In genomic region chr13:26502826-26503225, GRCh38 we compare ENCODE assay signal across 9 cellular contexts. TPM values are rescaled to one million over a fixed set of nuclear protein-coding genes. Genes with fewer than 3 reads are reported as not detected.
DNase-seq lines count a peak whose midpoint lies in the region; ATAC-seq and TF ChIP-seq lines count a peak whose summit lies in the region.
"Had no signal": no experiment of that assay in that cellular context is flagged by ENCODE, and none has a peak within 500 bp of the region (broad histone marks: within the 10 kb centered on the region; RNA-seq: fewer than 3 reads in every experiment).

No MANE protein-coding gene starts in this region.

- POLR2A ChIA-PET in activated CD4-positive, alpha-beta T cell treated with anti-CD3 and anti-CD28 coated beads for 36 hours (lab: Charles Lee), result interaction anchor here (0.7 to 1.0 kb wide), 2 partner anchors 29 to 317 kb away, joined by 4 to 5 read pairs; no protein-coding TSS in a partner anchor

- H3K27ac ChIP-seq in right atrium auricular region, result peak overlapping the region in 1 of 2 donors; percentile 48
- H3K27ac ChIP-seq: C4-2B had no signal

- H3K27ac Mint-ChIP-seq in activated CD4-positive, alpha-beta T cell treated with anti-CD3 and anti-CD28 coated beads for 36 hours, result no peak overlapping the region

- no peak overlapping the region for H3K4me3 Mint-ChIP-seq in activated CD4-positive, alpha-beta T cell treated with anti-CD3 and anti-CD28 coated beads for 36 hours

- no peaks in the 10 kb centered on the region for H3K27me3 ChIP-seq in right atrium auricular region

- CTCF ChIA-PET in activated CD4-positive, alpha-beta T cell treated with anti-CD3 and anti-CD28 coated beads for 36 hours (lab: Charles Lee), result interaction anchor here (0.7 to 3.5 kb wide), 5 partner anchors 46 to 317 kb away, joined by 3 to 21 read pairs (median 4); partner anchors contain the start of gene RNF6

- peak; percentile 99 for ATAC-seq in activated CD4-positive, alpha-beta T cell treated with anti-CD3 and anti-CD28 coated beads for 36 hours
- ATAC-seq in stimulated activated naive CD8-positive, alpha-beta T cell treated with anti-CD3 and anti-CD28 coated beads, Interleukin-15, Interleukin-2, amounts not matched to agents 100 U/mL and 50 U/mL, for 24 hours, result peak; percentile 87

- peaks cover 22% of the 10 kb centered on the region for H3K4me1 Mint-ChIP-seq in activated CD4-positive, alpha-beta T cell treated with anti-CD3 and anti-CD28 coated beads for 36 hours

- no peaks in the 10 kb centered on the region for H3K4me1 ChIP-seq in right atrium auricular region

- peak; percentile 74 for DNase-seq in activated CD4-positive, alpha-beta T cell treated with anti-CD3 and anti-CD28 coated beads for 36 hours
- DNase-seq in activated CD4-positive, alpha-beta T cell treated with anti-CD3 and anti-CD28 coated beads for 1 hour, result no peak
- DNase-seq in activated T-cell treated with anti-CD3 and anti-CD28 coated beads, Interleukin-2, amount 50 U/mL, for 48 hours, result peak; percentile 36 to 43
- peak; percentile 77 for DNase-seq in right atrium auricular region (ENCODE audit: low spot score)
- peak; percentile 29 for DNase-seq in stimulated activated naive CD8-positive, alpha-beta T cell treated with anti-CD3 and anti-CD28 coated beads, Interleukin-15, Interleukin-2, amounts not matched to agents 100 U/mL and 50 U/mL, for 24 hours
- no peak for DNase-seq in CD1c-positive myeloid dendritic cell (ENCODE audit: extremely low spot score)
- no peak for DNase-seq in mucosa of gallbladder (ENCODE audit: low spot score)
- no peak for DNase-seq in NCI-H2227 (lab: John Stamatoyannopoulos, UW; ENCODE audit: unreplicated experiment)

- TF ChIP-seq CTCF in right atrium auricular region (IDR thresholded peaks at IDR 0.05), result peak in 1 of 2 donors; percentile 17

- H3K9me3 ChIP-seq in right atrium auricular region, result no peaks in the 10 kb centered on the region

- H3K27me3 Mint-ChIP-seq in activated CD4-positive, alpha-beta T cell treated with anti-CD3 and anti-CD28 coated beads for 36 hours, result no peaks in the 10 kb centered on the region

- H3K36me3 Mint-ChIP-seq in activated CD4-positive, alpha-beta T cell treated with anti-CD3 and anti-CD28 coated beads for 36 hours (ENCODE audit: low read depth), result no peaks in the 10 kb centered on the region

- H3K36me3 ChIP-seq in right atrium auricular region, result no peaks in the 10 kb centered on the region

- intact Hi-C loops in activated CD4-positive, alpha-beta T cell treated with anti-CD3 and anti-CD28 coated beads for 36 hours (cut with DNase I, micrococcal nuclease), result no loop called here

- no peaks in the 10 kb centered on the region for H3K9me3 Mint-ChIP-seq in activated CD4-positive, alpha-beta T cell treated with anti-CD3 and anti-CD28 coated beads for 36 hours (ENCODE audit: low read depth)

- no peak overlapping the region for H3K4me3 ChIP-seq in right atrium auricular region

RNA-seq across cellular contexts. Expression of gene WASF3, which starts 54.7 kb away (rescaled TPM):
- under 1 TPM; 0.37 to 0.44 TPM for total RNA-seq in activated CD4-positive, alpha-beta T cell treated with anti-CD3 and anti-CD28 coated beads for 36 hours
- total RNA-seq in right atrium auricular region (10 to 100 TPM; 11.8 to 14.4 TPM), mucosa of gallbladder (11.5 TPM)

Comparison
In these comparisons a context has a peak if more than half of its experiments do, and no peak if none do; other contexts are left out.
1. DNase-seq: peak in activated CD4-positive, alpha-beta T cell treated with anti-CD3 and anti-CD28 coated beads for 36 hours (single experiment), activated T-cell treated with anti-CD3 and anti-CD28 coated beads, Interleukin-2, amount 50 U/mL, for 48 hours (2 of 2), right atrium auricular region (single experiment) and stimulated activated naive CD8-positive, alpha-beta T cell treated with anti-CD3 and anti-CD28 coated beads, Interleukin-15, Interleukin-2, amounts not matched to agents 100 U/mL and 50 U/mL, for 24 hours (single experiment); none in activated CD4-positive, alpha-beta T cell treated with anti-CD3 and anti-CD28 coated beads for 1 hour (single experiment), CD1c-positive myeloid dendritic cell (single experiment), mucosa of gallbladder (single experiment) and NCI-H2227 (single experiment).